In genomic region chr14:83940253-83940652, GRCh38 we compare ENCODE assay signal across 17 cellular contexts.
DNase-seq lines count a peak whose midpoint lies in the region; ATAC-seq and TF ChIP-seq lines count a peak whose summit lies in the region.
"Had no signal": no experiment of that assay in that cellular context is flagged by ENCODE, and none has a peak within 500 bp of the region (broad histone marks: within the 10 kb centered on the region; RNA-seq: fewer than 3 reads in every experiment).

No MANE protein-coding gene starts in this region.

- no peaks in the 10 kb centered on the region for H3K27me3 ChIP-seq in heart right ventricle
- H3K27me3 ChIP-seq in right cardiac atrium (ENCODE audit: control insufficient read depth, insufficient read depth), result no peaks in the 10 kb centered on the region
- H3K27me3 ChIP-seq in foreskin keratinocyte, result no peaks in the 10 kb centered on the region

- DNase-seq in heart right ventricle (no peak), right cardiac atrium (no peak), SK-MEL-5 (ENCODE audit: low read depth, low spot score) (peak; percentile 52), foreskin keratinocyte (no peak), type B pancreatic cell (ENCODE audit: extremely low spot score, unreplicated experiment) (no peak), GM19238 (ENCODE audit: insufficient read length, low spot score) (no peak)
- no peak for DNase-seq in stimulated activated CD4-positive, alpha-beta T cell treated with anti-CD3 and anti-CD28 coated beads, Interleukin-1b, Interleukin-23, amount 100 ng/mL, for 48 hours
- DNase-seq: activated CD8-positive, alpha-beta memory T cell treated with anti-CD3 and anti-CD28 coated beads for 24 hours; activated naive CD8-positive, alpha-beta T cell treated with anti-CD3 and anti-CD28 coated beads, Interleukin-2, amount 10 ng/mL, durations not matched to agents 7 days and 5 days; effector CD8-positive, alpha-beta T cell; HFFc6; left colon; NCI-H187; stimulated activated CD4-positive, alpha-beta T cell treated with anti-CD3 and anti-CD28 coated beads, Interleukin-2, amount 100 ng/mL, for 48 hours; substantia nigra had no signal

- H3K9me3 ChIP-seq in heart right ventricle (peaks cover 0 to 16% (median 0%) of the 10 kb centered on the region in 11 donors), right cardiac atrium (ENCODE audit: control insufficient read depth, low read length) (peaks cover 2% of the 10 kb centered on the region)

- H3K4me1 ChIP-seq in heart right ventricle (no peaks in the 10 kb centered on the region), right cardiac atrium (ENCODE audit: control insufficient read depth, insufficient read depth, low read length) (no peaks in the 10 kb centered on the region), foreskin keratinocyte (no peaks in the 10 kb centered on the region)

- H3K4me3 Mint-ChIP-seq in type B pancreatic cell, result no peak overlapping the region
- H3K4me3 Mint-ChIP-seq: activated naive CD8-positive, alpha-beta T cell treated with anti-CD3 and anti-CD28 coated beads, Interleukin-2, amount 10 ng/mL, durations not matched to agents 7 days and 5 days; HFFc6; WTC11 had no signal

- ATAC-seq in heart right ventricle (no peak), right cardiac atrium (no peak), foreskin keratinocyte (no peak), HG03521 (IDR thresholded peaks at IDR 0.05; ENCODE audit: unreplicated experiment) (no peak)
- ATAC-seq: left colon, WTC11 had no signal

- in situ Hi-C loops in SK-MEL-5 (cut with HindIII; ENCODE audit: low pct_unique_long_range_greater_than_20kb, low sequenced_read_pairs), result no loop called here

- TF ChIP-seq CTCF in heart right ventricle (IDR thresholded peaks at IDR 0.05), result peak in 6 of 9 donors; percentile 21 to 50 (median 42)
- peak; percentile 27 for TF ChIP-seq CTCF in foreskin keratinocyte (conservative IDR thresholded peaks at IDR 0.05)
- peak; percentile 14 for TF ChIP-seq CTCF in type B pancreatic cell (conservative IDR thresholded peaks at IDR 0.05)

- H3K27ac ChIP-seq in heart right ventricle, result no peak overlapping the region
- no peak overlapping the region for H3K27ac ChIP-seq in right cardiac atrium (ENCODE audit: low read length)
- no peak overlapping the region for H3K27ac ChIP-seq in foreskin keratinocyte

- peaks cover 10% of the 10 kb centered on the region for H3K9me3 Mint-ChIP-seq in type B pancreatic cell

- no peaks in the 10 kb centered on the region for H3K4me1 Mint-ChIP-seq in type B pancreatic cell (ENCODE audit: unreplicated experiment)
- H3K4me1 Mint-ChIP-seq: activated naive CD8-positive, alpha-beta T cell treated with anti-CD3 and anti-CD28 coated beads, Interleukin-2, amount 10 ng/mL, durations not matched to agents 7 days and 5 days; WTC11 had no signal

- H3K36me3 ChIP-seq in heart right ventricle, result no peaks in the 10 kb centered on the region

- 85 to 88% methylated on average over 2 of the region's 2 CpGs for WGBS in heart right ventricle, 2 donors
- WGBS in right cardiac atrium, result 90% methylated on average over 2 of the region's 2 CpGs

- H3K27ac Mint-ChIP-seq in type B pancreatic cell, result no peak overlapping the region
- H3K27ac Mint-ChIP-seq: activated naive CD8-positive, alpha-beta T cell treated with anti-CD3 and anti-CD28 coated beads, Interleukin-2, amount 10 ng/mL, durations not matched to agents 7 days and 5 days; HFFc6; WTC11 had no signal

- H3K27me3 Mint-ChIP-seq in type B pancreatic cell, result no peaks in the 10 kb centered on the region
- H3K27me3 Mint-ChIP-seq: activated naive CD8-positive, alpha-beta T cell treated with anti-CD3 and anti-CD28 coated beads, Interleukin-2, amount 10 ng/mL, durations not matched to agents 7 days and 5 days had no signal

- intact Hi-C loops in heart right ventricle (cut with DNase I) (no loop called here), right cardiac atrium (cut with DNase I) (no loop called here)

- H3K4me3 ChIP-seq in heart right ventricle (no peak overlapping the region), right cardiac atrium (ENCODE audit: low read length) (no peak overlapping the region)

- H3K36me3 Mint-ChIP-seq in type B pancreatic cell, result peaks cover 4% of the 10 kb centered on the region
- H3K36me3 Mint-ChIP-seq: activated naive CD8-positive, alpha-beta T cell treated with anti-CD3 and anti-CD28 coated beads, Interleukin-2, amount 10 ng/mL, durations not matched to agents 7 days and 5 days had no signal
